ENCODE assay signal across 8 cellular contexts in the genomic region with DNA sequence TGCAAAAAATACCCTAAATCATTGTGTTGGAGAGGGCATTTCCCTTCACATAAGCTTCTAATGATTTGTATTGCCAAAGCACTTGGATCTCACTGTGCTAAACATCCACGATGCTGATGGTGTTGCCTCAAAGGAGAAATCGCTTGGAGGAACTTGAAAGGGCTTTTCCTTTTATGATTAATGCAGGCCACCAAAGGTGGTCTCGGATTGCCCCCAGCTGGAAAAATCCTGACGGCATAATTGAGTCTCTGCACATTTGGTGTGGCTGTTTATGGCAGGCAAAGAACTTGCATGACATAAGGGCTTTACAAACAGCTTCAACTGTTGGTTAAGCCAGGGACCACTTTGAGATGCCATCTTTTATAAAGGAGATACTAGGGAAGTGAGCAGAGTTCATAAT.
"Had no signal": no experiment of that assay in that cellular context is flagged by ENCODE, and none has a peak within 500 bp of the region (broad histone marks: within the 10 kb centered on the region; RNA-seq: fewer than 3 reads in every experiment).

No MANE protein-coding gene starts in this region.

- ATAC-seq: HCT116 had no signal

- H3K4me3 Mint-ChIP-seq: HFFc6, IgD-negative memory B cell had no signal

- H3K9me3 Mint-ChIP-seq: HFFc6 had no signal

- H3K27ac ChIP-seq: GM23248, HL-60 had no signal

- H3K4me1 Mint-ChIP-seq: IgD-negative memory B cell had no signal

- DNase-seq: GM23248, GOT3, H7, HFFc6 had no signal

- H3K9ac ChIP-seq: GM23248 had no signal

- H3K4me3 ChIP-seq: GM23248, HAP-1 had no signal

- H3K9me3 ChIP-seq: HAP-1 had no signal

- H3K27ac Mint-ChIP-seq: HFFc6 had no signal

- H3K4me1 ChIP-seq: HAP-1 had no signal

- H2AFZ ChIP-seq: GM23248 had no signal

- H3K36me3 ChIP-seq: HAP-1 had no signal
